ENCODE assay signal across 1 cellular context in the genomic region with DNA sequence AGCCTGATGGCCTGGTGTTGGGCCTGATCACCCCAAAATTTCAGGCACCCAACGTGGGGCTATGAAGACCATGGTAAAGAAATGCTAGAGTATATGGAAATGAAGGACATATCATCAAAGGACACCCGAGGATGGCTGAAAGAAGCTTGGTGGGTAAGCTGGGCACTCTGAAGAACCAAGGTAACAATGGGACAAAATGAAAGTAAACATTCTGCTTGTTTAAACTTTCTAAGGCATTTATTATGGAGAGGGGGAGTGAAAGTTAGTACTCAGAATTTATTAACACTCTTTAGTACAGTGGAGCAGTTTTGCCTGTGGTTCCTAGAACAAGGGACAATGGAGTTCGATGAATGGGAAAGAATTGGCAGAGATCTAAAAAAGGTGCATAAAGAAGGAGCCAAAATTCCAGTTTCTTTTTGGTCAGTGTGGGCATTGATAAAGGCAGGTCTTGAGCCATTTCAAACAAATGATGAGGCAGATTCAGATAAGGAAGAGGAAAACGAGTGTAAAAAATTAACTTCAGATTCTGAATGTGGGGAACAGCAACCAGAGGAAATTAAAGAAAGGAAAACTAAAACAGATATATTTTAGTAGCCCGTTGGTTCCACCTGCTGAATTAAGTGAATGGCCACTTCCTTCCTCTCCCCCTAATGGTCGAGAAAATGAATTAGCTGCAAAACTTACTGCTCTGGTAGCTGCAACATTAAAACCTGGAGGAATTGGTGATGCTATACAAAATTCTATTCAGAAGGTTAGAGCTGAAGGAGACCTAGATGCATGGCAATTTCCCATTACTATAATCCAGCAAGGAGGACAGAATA.
TF ChIP-seq lines count a peak whose summit lies in the region.

No MANE protein-coding gene starts in this region.

TF ChIP-seq in A549, 52 proteins besides CTCF, POLR2A, EP300 and RAD21:
- TF ChIP-seq MYC (IDR thresholded peaks at IDR 0.05; ENCODE audit: borderline replicate concordance, low read length) (no peak), JUN (IDR thresholded peaks at IDR 0.05) (no peak), CHD2 (IDR thresholded peaks at IDR 0.05; ENCODE audit: low read length, partially characterized antibody) (no peak), POLR2AphosphoS2 (conservative IDR thresholded peaks at IDR 0.05; ENCODE audit: low read length) (no peak), USF2 (IDR thresholded peaks at IDR 0.05) (no peak), HOXB5 (CRISPR knock-in tag; IDR thresholded peaks at IDR 0.05) (no peak), RFX5 (IDR thresholded peaks at IDR 0.05) (no peak), ZC3H11A (IDR thresholded peaks at IDR 0.05) (no peak)
- TF ChIP-seq, protein P1, sequence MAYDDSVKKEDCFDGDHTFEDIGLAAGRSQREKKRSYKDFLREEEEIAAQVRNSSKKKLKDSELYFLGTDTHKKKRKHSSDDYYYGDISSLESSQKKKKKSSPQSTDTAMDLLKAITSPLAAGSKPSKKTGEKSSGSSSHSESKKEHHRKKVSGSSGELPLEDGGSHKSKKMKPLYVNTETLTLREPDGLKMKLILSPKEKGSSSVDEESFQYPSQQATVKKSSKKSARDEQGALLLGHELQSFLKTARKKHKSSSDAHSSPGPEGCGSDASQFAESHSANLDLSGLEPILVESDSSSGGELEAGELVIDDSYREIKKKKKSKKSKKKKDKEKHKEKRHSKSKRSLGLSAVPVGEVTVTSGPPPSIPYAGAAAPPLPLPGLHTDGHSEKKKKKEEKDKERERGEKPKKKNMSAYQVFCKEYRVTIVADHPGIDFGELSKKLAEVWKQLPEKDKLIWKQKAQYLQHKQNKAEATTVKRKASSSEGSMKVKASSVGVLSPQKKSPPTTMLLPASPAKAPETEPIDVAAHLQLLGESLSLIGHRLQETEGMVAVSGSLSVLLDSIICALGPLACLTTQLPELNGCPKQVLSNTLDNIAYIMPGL (CRISPR knock-in tag; IDR thresholded peaks at IDR 0.05; ENCODE audit: borderline replicate concordance) = no peak
- TF ChIP-seq, protein P2, sequence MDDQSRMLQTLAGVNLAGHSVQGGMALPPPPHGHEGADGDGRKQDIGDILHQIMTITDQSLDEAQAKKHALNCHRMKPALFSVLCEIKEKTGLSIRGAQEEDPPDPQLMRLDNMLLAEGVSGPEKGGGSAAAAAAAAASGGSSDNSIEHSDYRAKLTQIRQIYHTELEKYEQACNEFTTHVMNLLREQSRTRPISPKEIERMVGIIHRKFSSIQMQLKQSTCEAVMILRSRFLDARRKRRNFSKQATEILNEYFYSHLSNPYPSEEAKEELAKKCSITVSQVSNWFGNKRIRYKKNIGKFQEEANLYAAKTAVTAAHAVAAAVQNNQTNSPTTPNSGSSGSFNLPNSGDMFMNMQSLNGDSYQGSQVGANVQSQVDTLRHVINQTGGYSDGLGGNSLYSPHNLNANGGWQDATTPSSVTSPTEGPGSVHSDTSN (IDR thresholded peaks at IDR 0.05) = no peak
TF ChIP-seq in A549: peak in this region for 0.
